Comparison of ENCODE assay signal across 1 cellular context in genomic region chr1:153288634-153289275, GRCh38.
TF ChIP-seq lines count a peak whose summit lies in the region.

No MANE protein-coding gene starts in this region.

TF ChIP-seq in WTC11, 78 proteins besides CTCF, POLR2A, EP300 and RAD21 (continued from another document):
- TF ChIP-seq, protein P1, sequence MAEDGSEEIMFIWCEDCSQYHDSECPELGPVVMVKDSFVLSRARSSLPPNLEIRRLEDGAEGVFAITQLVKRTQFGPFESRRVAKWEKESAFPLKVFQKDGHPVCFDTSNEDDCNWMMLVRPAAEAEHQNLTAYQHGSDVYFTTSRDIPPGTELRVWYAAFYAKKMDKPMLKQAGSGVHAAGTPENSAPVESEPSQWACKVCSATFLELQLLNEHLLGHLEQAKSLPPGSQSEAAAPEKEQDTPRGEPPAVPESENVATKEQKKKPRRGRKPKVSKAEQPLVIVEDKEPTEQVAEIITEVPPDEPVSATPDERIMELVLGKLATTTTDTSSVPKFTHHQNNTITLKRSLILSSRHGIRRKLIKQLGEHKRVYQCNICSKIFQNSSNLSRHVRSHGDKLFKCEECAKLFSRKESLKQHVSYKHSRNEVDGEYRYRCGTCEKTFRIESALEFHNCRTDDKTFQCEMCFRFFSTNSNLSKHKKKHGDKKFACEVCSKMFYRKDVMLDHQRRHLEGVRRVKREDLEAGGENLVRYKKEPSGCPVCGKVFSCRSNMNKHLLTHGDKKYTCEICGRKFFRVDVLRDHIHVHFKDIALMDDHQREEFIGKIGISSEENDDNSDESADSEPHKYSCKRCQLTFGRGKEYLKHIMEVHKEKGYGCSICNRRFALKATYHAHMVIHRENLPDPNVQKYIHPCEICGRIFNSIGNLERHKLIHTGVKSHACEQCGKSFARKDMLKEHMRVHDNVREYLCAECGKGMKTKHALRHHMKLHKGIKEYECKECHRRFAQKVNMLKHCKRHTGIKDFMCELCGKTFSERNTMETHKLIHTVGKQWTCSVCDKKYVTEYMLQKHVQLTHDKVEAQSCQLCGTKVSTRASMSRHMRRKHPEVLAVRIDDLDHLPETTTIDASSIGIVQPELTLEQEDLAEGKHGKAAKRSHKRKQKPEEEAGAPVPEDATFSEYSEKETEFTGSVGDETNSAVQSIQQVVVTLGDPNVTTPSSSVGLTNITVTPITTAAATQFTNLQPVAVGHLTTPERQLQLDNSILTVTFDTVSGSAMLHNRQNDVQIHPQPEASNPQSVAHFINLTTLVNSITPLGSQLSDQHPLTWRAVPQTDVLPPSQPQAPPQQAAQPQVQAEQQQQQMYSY (CRISPR knock-in tag; IDR thresholded peaks at IDR 0.05), result no peak
